9 cellular contexts compared by ENCODE assay signal in the genomic region with DNA sequence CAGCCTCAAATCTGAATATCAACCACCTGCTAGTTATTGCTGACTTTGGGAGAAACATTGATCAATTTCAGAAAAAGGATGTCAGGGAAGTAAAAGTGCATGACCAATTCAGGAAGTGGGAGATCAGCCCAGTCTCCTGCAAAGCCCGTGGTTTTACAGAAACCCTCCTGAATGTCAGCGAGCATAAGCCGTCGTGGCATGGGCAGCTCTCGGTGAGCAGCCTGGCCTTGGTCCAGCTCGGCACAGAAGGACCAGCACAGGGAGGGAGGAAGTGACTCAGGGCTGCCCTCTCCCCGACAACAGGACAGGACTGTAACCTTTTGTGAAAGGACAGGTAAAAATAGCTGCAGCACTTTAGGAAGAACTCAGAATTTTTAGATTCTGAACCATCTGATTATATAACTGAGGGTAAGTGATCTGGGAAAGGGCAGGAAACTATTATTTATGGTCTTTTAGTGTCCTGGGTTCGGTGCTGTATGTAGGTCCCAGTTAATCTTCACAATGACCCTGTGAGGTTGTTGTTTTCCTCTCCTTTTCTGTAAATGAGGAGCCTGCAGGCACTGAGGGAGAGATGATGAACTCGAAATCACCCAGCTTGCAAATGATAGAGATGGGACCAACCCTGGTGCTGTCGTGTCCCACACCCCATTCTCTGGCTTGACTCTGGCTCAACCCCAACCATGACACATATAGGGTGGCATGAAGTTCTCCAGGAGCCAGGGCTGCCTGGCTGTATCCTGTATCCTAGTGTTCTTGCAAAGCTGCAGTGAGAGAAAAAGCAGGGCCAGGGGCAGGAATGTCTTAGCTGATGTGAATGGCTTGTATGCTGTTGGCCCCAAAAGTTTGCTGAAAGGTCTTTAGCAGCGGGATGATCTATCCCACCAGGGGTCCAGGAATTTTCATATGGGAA. TPM values are rescaled to one million over a fixed set of nuclear protein-coding genes. Genes with fewer than 3 reads are reported as not detected.
A peak's percentile ranks its signal among the peaks of the same experiment; 100 is the strongest.
DNase-seq lines count a peak whose midpoint lies in the region; ATAC-seq and TF ChIP-seq lines count a peak whose summit lies in the region.
"Had no signal": no experiment of that assay in that cellular context is flagged by ENCODE, and none has a peak within 500 bp of the region (broad histone marks: within the 10 kb centered on the region; RNA-seq: fewer than 3 reads in every experiment).

No MANE protein-coding gene starts in this region.

- H3K27ac Mint-ChIP-seq in HFFc6, result peak overlapping the region; percentile 50; the same call in 1 of the 2 replicates
- H3K27ac Mint-ChIP-seq in stimulated activated memory B cell treated with anti-CD40 and anti-IgM and Interleukin-4, amounts not matched to agents 10 μg/mL and 1 μg/mL and 100 μg/mL, for 72 hours, result no peak overlapping the region
- H3K27ac Mint-ChIP-seq: activated naive CD8-positive, alpha-beta T cell; nephron had no signal

- peaks cover 4% of the 10 kb centered on the region; the same call in 1 of the 2 replicates for H3K9me3 Mint-ChIP-seq in HFFc6
- H3K9me3 Mint-ChIP-seq in stimulated activated memory B cell treated with anti-CD40 and anti-IgM and Interleukin-4, amounts not matched to agents 10 μg/mL and 1 μg/mL and 100 μg/mL, for 72 hours, result no peaks in the 10 kb centered on the region
- H3K9me3 Mint-ChIP-seq: nephron had no signal

- H3K27me3 Mint-ChIP-seq in HFFc6 (ENCODE audit: insufficient read depth), result no peaks in the 10 kb centered on the region
- peaks cover 52% of the 10 kb centered on the region for H3K27me3 Mint-ChIP-seq in stimulated activated memory B cell treated with anti-CD40 and anti-IgM and Interleukin-4, amounts not matched to agents 10 μg/mL and 1 μg/mL and 100 μg/mL, for 72 hours

- H3K4me3 ChIP-seq in foreskin fibroblast (ENCODE audit: low read depth in 1 of 2, low read length in 2 of 2), result no peak overlapping the region

- peaks cover 16% of the 10 kb centered on the region for H3K4me1 Mint-ChIP-seq in HFFc6 (ENCODE audit: low read depth)
- H3K4me1 Mint-ChIP-seq in stimulated activated memory B cell treated with anti-CD40 and anti-IgM and Interleukin-4, amounts not matched to agents 10 μg/mL and 1 μg/mL and 100 μg/mL, for 72 hours, result peaks cover 14% of the 10 kb centered on the region
- H3K4me1 Mint-ChIP-seq: nephron had no signal

- peak; percentile 35 for ATAC-seq in stimulated activated memory B cell treated with anti-CD40 and anti-IgM and Interleukin-4, amounts not matched to agents 10 μg/mL and 1 μg/mL and 100 μg/mL, for 72 hours
- ATAC-seq in GM21786 (IDR thresholded peaks at IDR 0.05; ENCODE audit: unreplicated experiment) (no peak), GM19455 (IDR thresholded peaks at IDR 0.05; ENCODE audit: unreplicated experiment) (no peak)

- H3K36me3 Mint-ChIP-seq in HFFc6 (ENCODE audit: low read depth), result no peaks in the 10 kb centered on the region
- H3K36me3 Mint-ChIP-seq in stimulated activated memory B cell treated with anti-CD40 and anti-IgM and Interleukin-4, amounts not matched to agents 10 μg/mL and 1 μg/mL and 100 μg/mL, for 72 hours, result no peaks in the 10 kb centered on the region
- H3K36me3 Mint-ChIP-seq: activated naive CD8-positive, alpha-beta T cell had no signal

- TF ChIP-seq CTCF in HFFc6 (IDR thresholded peaks at IDR 0.05), result no peak
- no peak for TF ChIP-seq CTCF in foreskin fibroblast (IDR thresholded peaks at IDR 0.05; ENCODE audit: low read depth, low read length)

- DNase-seq in HFFc6, result peak; percentile 10
- DNase-seq in RPMI7951 (ENCODE audit: low read depth), result peak; percentile 78
- peak; percentile 18 to 38 for DNase-seq in foreskin fibroblast
- no peak for DNase-seq in activated naive CD4-positive, alpha-beta T cell treated with Interleukin-2 at 50 U/mL for 16 hours

- peak overlapping the region; percentile 49; the same call in 1 of the 2 replicates for H3K4me3 Mint-ChIP-seq in HFFc6
- H3K4me3 Mint-ChIP-seq in stimulated activated memory B cell treated with anti-CD40 and anti-IgM and Interleukin-4, amounts not matched to agents 10 μg/mL and 1 μg/mL and 100 μg/mL, for 72 hours, result no peak overlapping the region
- H3K4me3 Mint-ChIP-seq: activated naive CD8-positive, alpha-beta T cell; nephron had no signal

RNA-seq across cellular contexts. Expression of gene NRN1, which starts 37.7 kb away (rescaled TPM):
- total RNA-seq in HFFc6 (2021; fragmentation: NEBNext Ultra II Directional; extraction: Animal tissue kit (Norgen Biotek cat#: 25700)), result not detected
- 26.8 and 32.8 TPM in 2 replicates for total RNA-seq in RPMI7951 (2014; rRNA removed; shearing (Covaris generic))

Comparison
In these comparisons a context has a peak if more than half of its experiments do, and no peak if none do; other contexts are left out.
1. RNA of gene NRN1, which starts 37.7 kb away (total RNA-seq): 26.8 to 32.8 TPM in RPMI7951; not detected in HFFc6; every median in the first group is over 10 times any median in the second.